In genomic region chr4:173501592-173502150, GRCh38 we compare ENCODE assay signal across 19 cellular contexts. TPM values are rescaled to one million over a fixed set of nuclear protein-coding genes. Genes with fewer than 3 reads are reported as not detected.
A peak's percentile ranks its signal among the peaks of the same experiment; 100 is the strongest.
DNase-seq lines count a peak whose midpoint lies in the region; ATAC-seq and TF ChIP-seq lines count a peak whose summit lies in the region.
"Had no signal": no experiment of that assay in that cellular context is flagged by ENCODE, and none has a peak within 500 bp of the region (broad histone marks: within the 10 kb centered on the region; RNA-seq: fewer than 3 reads in every experiment).

No MANE protein-coding gene starts in this region.

- H3K27ac ChIP-seq in iPS DF 6.9 (ENCODE audit: low read length) = no peak overlapping the region
- H3K27ac ChIP-seq in neutrophil = no peak overlapping the region
- H3K27ac ChIP-seq: cardiac muscle cell, heart left ventricle, pancreas had no signal

- H3K4me3 ChIP-seq in iPS DF 6.9 (ENCODE audit: low read length) = peak overlapping the region; percentile 54; the same call in 1 of the 2 replicates
- H3K4me3 ChIP-seq in neutrophil (ENCODE audit: low read depth in 1 of 2, low read length in 1 of 2) = peak overlapping the region; percentile 52 to 56
- H3K4me3 ChIP-seq: cardiac muscle cell had no signal

- peaks cover 65% of the 10 kb centered on the region for H3K27me3 Mint-ChIP-seq in IgD-negative memory B cell

- H3K36me3 Mint-ChIP-seq in IgD-negative memory B cell = peaks cover 3% of the 10 kb centered on the region

- POLR2A ChIA-PET in GM10248 (lab: Yijun Ruan, JAX) = interaction anchor here (0.5 kb wide), 1 partner anchor 495 kb away, joined by 4 read pairs; no protein-coding TSS in a partner anchor

- H3K27ac Mint-ChIP-seq in IgD-negative memory B cell = peak overlapping the region in 1 of 3 donors; percentile 16

- WGBS in iPS DF 6.9 (ENCODE audit: insufficient coverage, insufficient read length) = no CpG with 5 or more reads among the region's 21 CpGs

- peaks cover 65% of the 10 kb centered on the region for H3K27me3 ChIP-seq in iPS DF 6.9 (ENCODE audit: control insufficient read depth, insufficient read depth, low read length)
- peaks cover 100% of the 10 kb centered on the region for H3K27me3 ChIP-seq in neutrophil
- H3K27me3 ChIP-seq: pancreas had no signal

- H3K4me1 ChIP-seq in iPS DF 6.9 (ENCODE audit: control insufficient read depth, insufficient read depth, low read length) = peaks cover 2% of the 10 kb centered on the region; the same call in 1 of the 2 replicates
- H3K4me1 ChIP-seq in neutrophil (ENCODE audit: control insufficient read depth in 1 of 2, insufficient read depth in 1 of 2, low read depth in 1 of 2, low read length in 1 of 2) = peaks cover 15 to 32% of the 10 kb centered on the region in 2 experiments
- H3K4me1 ChIP-seq: pancreas had no signal

- H3K36me3 ChIP-seq in iPS DF 6.9 (ENCODE audit: control insufficient read depth, insufficient read depth, low read length) = no peaks in the 10 kb centered on the region
- H3K36me3 ChIP-seq in neutrophil = no peaks in the 10 kb centered on the region
- H3K36me3 ChIP-seq: cardiac muscle cell, heart left ventricle, pancreas had no signal

- peaks cover 23 to 34% (median 30%) of the 10 kb centered on the region in 3 donors for H3K4me1 Mint-ChIP-seq in IgD-negative memory B cell

- intact Hi-C loops in posterior cingulate gyrus (cut with DNase I) = loop anchor here (10.0 kb wide), 1 partner anchor 653 kb away; no protein-coding TSS in a partner anchor

- H3K9me3 Mint-ChIP-seq in IgD-negative memory B cell = peaks cover 0 to 5% (median 3%) of the 10 kb centered on the region in 3 donors

- ATAC-seq in HG02981 (IDR thresholded peaks at IDR 0.05; ENCODE audit: unreplicated experiment) (no peak), GM21619 (IDR thresholded peaks at IDR 0.05; ENCODE audit: unreplicated experiment) (no peak)
- ATAC-seq: HCT116 had no signal

- CTCF ChIA-PET in GM10248 (lab: Yijun Ruan, JAX) = interaction anchor here (1.7 to 2.0 kb wide), 2 partner anchors 200 kb away, joined by 4 to 8 read pairs; no protein-coding TSS in a partner anchor

- DNase-seq in GM10248 (ENCODE audit: extremely low spot score) (peak; percentile 11), iPS DF 6.9 (ENCODE audit: low read depth, low spot score) (no peak), posterior cingulate gyrus (no peak)
- DNase-seq: activated CD4-positive, alpha-beta T cell treated with anti-CD3 and anti-CD28 coated beads, Interleukin-2, amount 10 ng/mL, durations not matched to agents 7 days and 5 days; AML-193; GDM1; Kasumi-1; kidney glomerular epithelial cell; NCI-H1105; NCI-H82; pancreas; stimulated activated CD8-positive, alpha-beta memory T cell treated with anti-CD3 and anti-CD28 coated beads, Interleukin-4, amount 100 ng/mL, for 48 hours had no signal

- peak overlapping the region in 3 of 4 donors; percentile 42 to 74 (median 65) for H3K4me3 Mint-ChIP-seq in IgD-negative memory B cell

- H3K9me3 ChIP-seq in iPS DF 6.9 (ENCODE audit: control insufficient read depth, insufficient read depth, low read length) (no peaks in the 10 kb centered on the region), neutrophil (peaks cover 10% of the 10 kb centered on the region)
- H3K9me3 ChIP-seq: heart left ventricle, pancreas had no signal

- TF ChIP-seq CTCF in GM10248 (IDR thresholded peaks at IDR 0.05; ENCODE audit: control extremely low read depth, extremely low read depth, low read depth, missing control alignments) (no peak), neutrophil (IDR thresholded peaks at IDR 0.05) (no peak)

RNA-seq across cellular contexts. Expression of gene HAND2, which starts 28.4 kb away (rescaled TPM):
- polyA plus RNA-seq in IgD-negative memory B cell = not detected
